10 cellular contexts compared by ENCODE assay signal in the genomic region with DNA sequence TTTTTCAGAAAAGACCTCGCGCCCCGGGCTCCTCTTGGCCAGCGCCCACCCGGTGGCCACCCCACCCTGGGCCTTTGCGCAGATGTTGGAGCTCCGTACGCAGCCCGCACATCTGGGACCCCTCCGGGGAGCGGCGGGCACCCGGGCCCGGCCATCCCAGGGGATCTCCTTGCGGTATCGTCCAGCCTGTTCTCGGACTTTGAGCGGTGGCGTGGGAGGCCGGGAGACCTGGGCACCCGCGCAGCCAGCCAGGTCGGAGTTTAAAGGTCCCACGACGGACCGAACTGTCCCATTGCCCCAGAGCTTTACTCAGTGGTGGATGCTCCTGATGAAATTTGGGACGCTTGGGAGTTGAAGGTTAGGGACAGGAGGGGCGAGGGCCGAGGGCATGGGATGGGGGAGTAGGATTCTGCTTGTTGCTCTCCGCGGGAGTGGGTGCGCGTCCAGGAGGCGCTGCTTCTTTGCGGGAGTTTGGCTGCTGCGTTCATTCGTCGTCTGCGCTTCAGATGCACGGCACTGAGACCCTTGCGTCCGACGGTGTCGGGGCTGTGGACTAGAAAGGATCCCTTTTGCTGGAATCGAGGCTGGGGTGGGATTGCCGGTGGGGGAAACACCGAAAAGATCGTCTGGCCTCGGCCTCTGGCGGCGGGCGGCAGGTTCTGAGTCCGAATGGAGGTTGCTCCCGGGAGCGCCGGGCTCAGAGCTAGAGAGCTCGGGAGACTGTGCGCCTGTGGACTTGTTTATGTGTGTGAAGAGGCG. TPM values are rescaled to one million over a fixed set of nuclear protein-coding genes. Genes with fewer than 3 reads are reported as not detected.
DNase-seq lines count a peak whose midpoint lies in the region; ATAC-seq and TF ChIP-seq lines count a peak whose summit lies in the region.
"Had no signal": no experiment of that assay in that cellular context is flagged by ENCODE, and none has a peak within 500 bp of the region (broad histone marks: within the 10 kb centered on the region; RNA-seq: fewer than 3 reads in every experiment).

No MANE protein-coding gene starts in this region.

- intact Hi-C loops in heart left ventricle (cut with DNase I) (loop anchor here in 6 of 10 donors (5.0 to 10.0 kb wide), 7 partner anchors 74 to 612 kb away; no protein-coding TSS in a partner anchor), posterior vena cava (cut with DNase I) (loop anchor here (1.0 to 5.0 kb wide), 2 partner anchors 35 to 74 kb away; no protein-coding TSS in a partner anchor)

- H3K9me3 ChIP-seq in heart left ventricle (peaks cover 0 to 4% (median 0%) of the 10 kb centered on the region in 12 donors), parathyroid adenoma (ENCODE audit: control insufficient read depth, low read length) (no peaks in the 10 kb centered on the region)

- H3K36me3 ChIP-seq in heart left ventricle (no peaks in the 10 kb centered on the region), parathyroid adenoma (ENCODE audit: control insufficient read depth, insufficient read depth, low read length) (no peaks in the 10 kb centered on the region)

- no peak for TF ChIP-seq CTCF in heart left ventricle (IDR thresholded peaks at IDR 0.05)
- TF ChIP-seq CTCF in parathyroid adenoma (IDR thresholded peaks at IDR 0.05): no peak

- WGBS in heart left ventricle, 4 donors: 1 to 4% (median 2%) methylated on average over 32 to 59 of the region's 59 CpGs

- H3K4me1 ChIP-seq in heart left ventricle: peaks cover 0 to 61% (median 21%) of the 10 kb centered on the region in 12 donors
- H3K4me1 ChIP-seq in parathyroid adenoma: no peaks in the 10 kb centered on the region

- peak overlapping the region; percentile 66 for H3K4me2 ChIP-seq in parathyroid adenoma (ENCODE audit: low read length)

- DNase-seq in COLO668 (lab: John Stamatoyannopoulos, UW; ENCODE audit: unreplicated experiment) (peak; percentile 22), NCI-H748 treated with DMSO at 0.1 percent for 48 hours (lab: John Stamatoyannopoulos, UW) (peak; percentile 7), heart left ventricle (peak in 2 of 5 donors; percentile 40), NCI-H2196 (lab: John Stamatoyannopoulos, UW; ENCODE audit: unreplicated experiment) (no peak), posterior vena cava (ENCODE audit: low spot score) (no peak), DMS 273 (lab: John Stamatoyannopoulos, UW; ENCODE audit: unreplicated experiment) (no peak)
- DNase-seq: PC-3 had no signal

- no peak overlapping the region for H2AFZ ChIP-seq in parathyroid adenoma

- peak overlapping the region; percentile 45 to 72 (median 58) for H3K4me3 ChIP-seq in heart left ventricle
- H3K4me3 ChIP-seq in parathyroid adenoma (ENCODE audit: low read depth, low read length): no peak overlapping the region

- TF ChIP-seq POLR2A in heart left ventricle (IDR thresholded peaks at IDR 0.05): no peak

- no peaks in the 10 kb centered on the region for H3K79me2 ChIP-seq in parathyroid adenoma

- ATAC-seq in heart left ventricle (peak in 1 of 4 donors; percentile 25), HG02610 (IDR thresholded peaks at IDR 0.05; ENCODE audit: unreplicated experiment) (no peak)
- ATAC-seq: PC-3 had no signal

- H3K27me3 ChIP-seq in heart left ventricle: peaks cover 9 to 62% (median 39%) of the 10 kb centered on the region in 9 donors
- H3K27me3 ChIP-seq in parathyroid adenoma (ENCODE audit: control insufficient read depth, insufficient read depth, low read length): peaks cover 10% of the 10 kb centered on the region

- no peak overlapping the region for H3K9ac ChIP-seq in parathyroid adenoma

- peak overlapping the region in 6 of 12 donors; percentile 18 to 76 (median 44) for H3K27ac ChIP-seq in heart left ventricle
- no peak overlapping the region for H3K27ac ChIP-seq in parathyroid adenoma
- H3K27ac ChIP-seq: HL-60 had no signal

RNA-seq across cellular contexts. Expression of gene NTF3, which starts 1.4 kb away (rescaled TPM):
- total RNA-seq in heart left ventricle (1 to 10 TPM in 2 of 9 donors, under 1 TPM in 7; 0.26 to 1.7 (median 0.63) TPM), posterior vena cava (10 to 100 TPM; 16.1 to 17.9 TPM)
- 1 to 10 TPM in 1 of 2 donors, under 1 TPM in 1; 0.35 to 1.1 TPM for polyA plus RNA-seq in heart left ventricle
- total RNA-seq: PC-3 had no signal

Comparison
In these comparisons a context has a peak if more than half of its experiments do, and no peak if none do; other contexts are left out.
1. DNase-seq: peak in COLO668 (single experiment) and NCI-H748 treated with DMSO at 0.1 percent for 48 hours (single experiment); none in NCI-H2196 (single experiment), posterior vena cava (single experiment) and DMS 273 (single experiment).
2. RNA of gene NTF3, which starts 1.4 kb away (total RNA-seq): 16.1 to 17.9 TPM in posterior vena cava; 0.26 to 1.7 TPM in heart left ventricle; every median in the first group is over 4 times any median in the second.